In genomic region chr16:52912565-52913173, GRCh38 we compare ENCODE assay signal across 8 cellular contexts.
A peak's percentile ranks its signal among the peaks of the same experiment; 100 is the strongest.
DNase-seq lines count a peak whose midpoint lies in the region; ATAC-seq, FAIRE-seq and TF ChIP-seq lines count a peak whose summit lies in the region.

No MANE protein-coding gene starts in this region.

- POLR2A ChIA-PET in K562 (lab: Yijun Ruan, JAX) = no interaction called here

- in situ Hi-C loops in K562 (cut with MboI) = no loop called here

- intact Hi-C loops in K562 (cut with micrococcal nuclease) = loop anchor here (1.0 kb wide), 1 partner anchor 721 kb away; no protein-coding TSS in a partner anchor

- peak; percentile 88 for DNase-seq in Ammon's horn (ENCODE audit: low spot score)
- peak; percentile 3 for DNase-seq in NCI-H748 treated with DMSO at 0.1 percent for 48 hours (lab: John Stamatoyannopoulos, UW)
- peak; percentile 46 to 64 (median 52) for DNase-seq in K562 (ENCODE audit: extremely low read depth in 1 of 4, low spot score in 3 of 4)
- DNase-seq in iPS-NIHi11 (ENCODE audit: low spot score) = peak; percentile 74
- DNase-seq in stimulated activated CD4-positive, alpha-beta T cell treated with anti-CD3 and anti-CD28 coated beads, Interleukin-4, amount 100 ng/mL, for 1 hour = peak; percentile 4

- peak; percentile 60 to 76 (median 70) for TF ChIP-seq CTCF in K562 (IDR thresholded peaks at IDR 0.05 in 2 of 3, conservative IDR thresholded peaks at IDR 0.05 in 1 of 3; ENCODE audit: insufficient read depth in 2 of 3, low read depth in 1 of 3, low read length in 3 of 3)

- BruUV-seq in K562 (replicated peaks; lab: Mats Ljungman, UMichigan) = no TSS peak

- H3K4me2 ChIP-seq in K562 (ENCODE audit: insufficient read depth, low read length) = no peak overlapping the region

- H3K27ac ChIP-seq in K562 (ENCODE audit: extremely low read depth, low read depth, low read length) = no peak overlapping the region

- H3K79me2 ChIP-seq in K562 (ENCODE audit: control insufficient read depth, insufficient read depth, low read length) = no peaks in the 10 kb centered on the region

- CTCF ChIA-PET in K562 (lab: Yijun Ruan, JAX; ENCODE audit: low intra/inter-chr PET ratio) = interaction anchor here (0.6 kb wide), 1 partner anchor 1886 kb away, joined by 4 read pairs; no protein-coding TSS in a partner anchor

- H4K20me1 ChIP-seq in K562 (replicated peaks; ENCODE audit: control insufficient read depth, insufficient read depth, low read length) = no peaks in the 10 kb centered on the region

- H3K4me3 ChIP-seq in K562 = no peak overlapping the region

- ATAC-seq in GM18505 (IDR thresholded peaks at IDR 0.05; ENCODE audit: unreplicated experiment) = peak; percentile 60
- ATAC-seq in HG03469 (IDR thresholded peaks at IDR 0.05; ENCODE audit: unreplicated experiment) = peak; percentile 83
- peak; percentile 93 for ATAC-seq in K562
- ATAC-seq in HG02571 (IDR thresholded peaks at IDR 0.05; ENCODE audit: unreplicated experiment) = no peak

- no peaks in the 10 kb centered on the region for H3K4me1 ChIP-seq in K562 (replicated peaks in 1 of 2; ENCODE audit: control insufficient read depth in 2 of 2, insufficient read depth in 2 of 2, low read length in 2 of 2)

- H3K9me1 ChIP-seq in K562 (ENCODE audit: control insufficient read depth, insufficient read depth, low read length) = no peaks in the 10 kb centered on the region

- no peak for TF ChIP-seq EP300 in K562 (IDR thresholded peaks at IDR 0.05; ENCODE audit: low read length)

- FAIRE-seq in K562 (lab: Jason Lieb, UNC) = peak; percentile 86

- TF ChIP-seq RAD21 in K562 (CRISPR knock-in tag; conservative IDR thresholded peaks at IDR 0.05 in 1 of 2, IDR thresholded peaks at IDR 0.05 in 1 of 2) = peak; percentile 50 to 80

- WGBS in K562 (ENCODE audit: insufficient coverage, low coverage, missing lambda C conversion rate) = 0% methylated on average over 7 of the region's 7 CpGs

- H2AFZ ChIP-seq in K562 (ENCODE audit: low read depth, low read length) = no peak overlapping the region

- H3K27me3 ChIP-seq in K562 (ENCODE audit: control insufficient read depth in 2 of 2, insufficient read depth in 2 of 2, low read length in 2 of 2) = no peaks in the 10 kb centered on the region

- TF ChIP-seq POLR2A in GM18505 (IDR thresholded peaks at IDR 0.05; ENCODE audit: borderline replicate concordance, extremely low read depth, insufficient read depth, insufficient read length) (no peak), K562 (conservative IDR thresholded peaks at IDR 0.05) (no peak)

- H3K9ac ChIP-seq in K562 (ENCODE audit: insufficient read depth in 1 of 2, low read depth in 2 of 2, low read length in 2 of 2) = no peak overlapping the region

- no peaks in the 10 kb centered on the region for H3K36me3 ChIP-seq in K562 (ENCODE audit: control insufficient read depth, insufficient read depth, low read length)

- no peaks in the 10 kb centered on the region for H3K9me3 ChIP-seq in K562 (replicated peaks; ENCODE audit: control insufficient read depth, insufficient read depth, low read depth, low read length)

TF ChIP-seq in K562, 482 proteins besides CTCF, POLR2A, EP300 and RAD21:
- TF ChIP-seq SNAPC5 (CRISPR knock-in tag; IDR thresholded peaks at IDR 0.05) (no peak), OTX1 (CRISPR knock-in tag; IDR thresholded peaks at IDR 0.05) (no peak), SMC3 (conservative IDR thresholded peaks at IDR 0.05; ENCODE audit: insufficient read depth, low read depth, low read length) (peak; percentile 59), BRCA1 (IDR thresholded peaks at IDR 0.05) (no peak), BRCA1 (CRISPR knock-in tag; IDR thresholded peaks at IDR 0.05) (no peak), ZNF263 (CRISPR knock-in tag; IDR thresholded peaks at IDR 0.05; ENCODE audit: borderline replicate concordance) (no peak), STAG1 (CRISPR knock-in tag; IDR thresholded peaks at IDR 0.05; ENCODE audit: borderline replicate concordance) (peak; percentile 14; the same call in 1 of the 2 replicates)
- TF ChIP-seq, protein P1, sequence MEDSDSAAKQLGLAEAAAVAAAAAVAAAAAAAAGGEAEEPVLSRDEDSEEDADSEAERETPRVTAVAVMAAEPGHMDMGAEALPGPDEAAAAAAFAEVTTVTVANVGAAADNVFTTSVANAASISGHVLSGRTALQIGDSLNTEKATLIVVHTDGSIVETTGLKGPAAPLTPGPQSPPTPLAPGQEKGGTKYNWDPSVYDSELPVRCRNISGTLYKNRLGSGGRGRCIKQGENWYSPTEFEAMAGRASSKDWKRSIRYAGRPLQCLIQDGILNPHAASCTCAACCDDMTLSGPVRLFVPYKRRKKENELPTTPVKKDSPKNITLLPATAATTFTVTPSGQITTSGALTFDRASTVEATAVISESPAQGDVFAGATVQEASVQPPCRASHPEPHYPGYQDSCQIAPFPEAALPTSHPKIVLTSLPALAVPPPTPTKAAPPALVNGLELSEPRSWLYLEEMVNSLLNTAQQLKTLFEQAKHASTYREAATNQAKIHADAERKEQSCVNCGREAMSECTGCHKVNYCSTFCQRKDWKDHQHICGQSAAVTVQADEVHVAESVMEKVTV (CRISPR knock-in tag; IDR thresholded peaks at IDR 0.05) = 0 out of 2 replicates have a peak, but pooled peaks have one; percentile 38
TF ChIP-seq in K562: peak in this region for 3.

Comparison
In these comparisons a context has a peak if more than half of its experiments do, and no peak if none do; other contexts are left out.
1. DNase-seq: peak in every context shown above with its lines; median percentile 88 in Ammon's horn; 74 in iPS-NIHi11; 52 in K562; 4 in stimulated activated CD4-positive, alpha-beta T cell treated with anti-CD3 and anti-CD28 coated beads, Interleukin-4, amount 100 ng/mL, for 1 hour; 3 in NCI-H748 treated with DMSO at 0.1 percent for 48 hours.